In genomic region chr6:42831237-42831636, GRCh38 we compare ENCODE assay signal across 14 cellular contexts.
"Had no signal": no experiment of that assay in that cellular context is flagged by ENCODE, and none has a peak within 500 bp of the region (broad histone marks: within the 10 kb centered on the region; RNA-seq: fewer than 3 reads in every experiment).

No MANE protein-coding gene starts in this region.

- DNase-seq: activated B cell treated with CpG ODN at 0.5 μM for 24 hours; activated CD4-positive, alpha-beta T cell treated with anti-CD3 and anti-CD28 coated beads, Interleukin-2, amount 10 ng/mL, durations not matched to agents 7 days and 5 days; activated gamma-delta T cell treated with Interleukin-2 at 50 U/mL for 16 hours; activated naive CD8-positive, alpha-beta T cell treated with anti-CD3 and anti-CD28 coated beads, Interleukin-2, amount 10 ng/mL, durations not matched to agents 7 days and 5 days; activated T-cell treated with anti-CD3 and anti-CD28 coated beads, Interleukin-2, amount 50 U/mL, for 1 hour; aorta; colonic mucosa; hypothalamus; stimulated activated CD4-positive, alpha-beta T cell treated with anti-CD3 and anti-CD28 coated beads, Interleukin-2, amount 100 ng/mL, for 24 hours; stimulated activated naive CD8-positive, alpha-beta T cell treated with anti-CD3 and anti-CD28 coated beads, Interleukin-15, Interleukin-2, amounts not matched to agents 100 U/mL and 50 U/mL, for 24 hours; upper lobe of right lung had no signal

- ATAC-seq: sciatic nerve; stimulated activated naive CD8-positive, alpha-beta T cell treated with anti-CD3 and anti-CD28 coated beads, Interleukin-15, Interleukin-2, amounts not matched to agents 100 U/mL and 50 U/mL, for 24 hours; upper lobe of right lung had no signal

- H3K4me3 ChIP-seq: colonic mucosa, lung, upper lobe of right lung had no signal

- H3K4me3 Mint-ChIP-seq: activated B cell treated with CpG ODN at 0.5 μM for 24 hours; activated CD4-positive, alpha-beta T cell treated with anti-CD3 and anti-CD28 coated beads, Interleukin-2, amount 10 ng/mL, durations not matched to agents 7 days and 5 days; activated naive CD8-positive, alpha-beta T cell treated with anti-CD3 and anti-CD28 coated beads, Interleukin-2, amount 10 ng/mL, durations not matched to agents 7 days and 5 days; T-helper 1 cell treated with Interleukin-12 subunit alpha and Interleukin-12 subunit beta and Interleukin-4 antibody, amounts not matched to agents 30 μg/mL and 1 μg/mL, for 36 hours had no signal

- H3K27me3 ChIP-seq: colonic mucosa, upper lobe of right lung had no signal

- H3K9me3 Mint-ChIP-seq: activated B cell treated with CpG ODN at 0.5 μM for 24 hours; activated CD4-positive, alpha-beta T cell treated with anti-CD3 and anti-CD28 coated beads, Interleukin-2, amount 10 ng/mL, durations not matched to agents 7 days and 5 days; activated naive CD8-positive, alpha-beta T cell treated with anti-CD3 and anti-CD28 coated beads, Interleukin-2, amount 10 ng/mL, durations not matched to agents 7 days and 5 days; T-helper 1 cell treated with Interleukin-12 subunit alpha and Interleukin-12 subunit beta and Interleukin-4 antibody, amounts not matched to agents 30 μg/mL and 1 μg/mL, for 36 hours had no signal

- H3K4me1 Mint-ChIP-seq: activated B cell treated with CpG ODN at 0.5 μM for 24 hours; activated naive CD8-positive, alpha-beta T cell treated with anti-CD3 and anti-CD28 coated beads, Interleukin-2, amount 10 ng/mL, durations not matched to agents 7 days and 5 days had no signal

- H3K4me1 ChIP-seq: colonic mucosa, upper lobe of right lung had no signal

- H3K27ac ChIP-seq: colonic mucosa, upper lobe of right lung had no signal

- H3K27ac Mint-ChIP-seq: activated B cell treated with CpG ODN at 0.5 μM for 24 hours; activated CD4-positive, alpha-beta T cell treated with anti-CD3 and anti-CD28 coated beads, Interleukin-2, amount 10 ng/mL, durations not matched to agents 7 days and 5 days; activated naive CD8-positive, alpha-beta T cell treated with anti-CD3 and anti-CD28 coated beads, Interleukin-2, amount 10 ng/mL, durations not matched to agents 7 days and 5 days; T-helper 1 cell treated with Interleukin-12 subunit alpha and Interleukin-12 subunit beta and Interleukin-4 antibody, amounts not matched to agents 30 μg/mL and 1 μg/mL, for 36 hours had no signal

- H3K9me3 ChIP-seq: colonic mucosa, upper lobe of right lung had no signal

- H3K27me3 Mint-ChIP-seq: activated B cell treated with CpG ODN at 0.5 μM for 24 hours; activated CD4-positive, alpha-beta T cell treated with anti-CD3 and anti-CD28 coated beads, Interleukin-2, amount 10 ng/mL, durations not matched to agents 7 days and 5 days; activated naive CD8-positive, alpha-beta T cell treated with anti-CD3 and anti-CD28 coated beads, Interleukin-2, amount 10 ng/mL, durations not matched to agents 7 days and 5 days had no signal
